27 cellular contexts compared by ENCODE assay signal in the genomic region with DNA sequence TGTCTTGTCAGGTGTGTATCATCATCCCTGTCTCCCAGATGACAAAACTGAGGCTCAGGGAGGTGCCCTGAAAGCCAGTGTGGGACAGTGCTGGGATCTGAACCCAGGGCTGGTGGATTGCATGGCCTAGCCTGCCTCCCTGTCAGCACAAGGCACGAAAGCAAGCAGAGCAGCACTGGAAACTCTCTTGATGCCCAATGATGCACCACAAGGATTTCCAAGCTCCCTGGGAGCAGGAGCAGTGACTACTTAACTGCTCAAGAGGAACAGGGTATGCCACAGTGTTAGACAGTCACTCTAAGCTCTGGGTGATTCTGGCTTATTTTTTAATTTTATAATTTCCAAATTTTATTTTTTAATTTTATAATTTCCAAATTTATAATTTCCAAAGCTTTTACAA.
"Had no signal": no experiment of that assay in that cellular context is flagged by ENCODE, and none has a peak within 500 bp of the region (broad histone marks: within the 10 kb centered on the region; RNA-seq: fewer than 3 reads in every experiment).

No MANE protein-coding gene starts in this region.

- DNase-seq: dermis blood vessel endothelial cell; effector memory CD4-positive, alpha-beta T cell; foreskin keratinocyte; glutamatergic neuron; heart right ventricle; hippocampal formation; immature natural killer cell; islet precursor cell; kidney glomerular epithelial cell; left colon; left ventricle myocardium inferior; lower lobe of right lung; natural killer cell; occipital lobe; right lobe of liver; stimulated activated CD4-positive, alpha-beta T cell treated with anti-CD3 and anti-CD28 coated beads, Interleukin-12 subunit alpha, Interleukin-12 subunit beta, amount 100 ng/mL, for 4 hours; stimulated activated CD4-positive, alpha-beta T cell treated with anti-CD3 and anti-CD28 coated beads, Interleukin-1b, Interleukin-23, amount 100 ng/mL, for 48 hours; stimulated activated CD4-positive, alpha-beta T cell treated with anti-CD3 and anti-CD28 coated beads, Interleukin-4, amount 100 ng/mL, for 1 hour; stimulated activated CD8-positive, alpha-beta memory T cell treated with anti-CD3 and anti-CD28 coated beads, Interleukin-4, amount 100 ng/mL, for 48 hours; stimulated activated naive CD4-positive, alpha-beta T cell; stimulated activated naive CD8-positive, alpha-beta T cell treated with anti-CD3 and anti-CD28 coated beads, Interleukin-15, amount 100 ng/mL, for 72 hours had no signal

- H3K36me3 ChIP-seq: lower lobe of right lung, right lobe of liver, suprapubic skin had no signal

- H2AFZ ChIP-seq: parathyroid adenoma had no signal

- ATAC-seq: foreskin keratinocyte; gastroesophageal sphincter; heart right ventricle; left colon; lower lobe of right lung; natural killer cell; right lobe of liver; stimulated activated naive CD8-positive, alpha-beta T cell treated with anti-CD3 and anti-CD28 coated beads, Interleukin-15, amount 100 ng/mL, for 72 hours had no signal

- H3K9me3 ChIP-seq: esophagus muscularis mucosa, gastroesophageal sphincter, heart right ventricle, left ventricle myocardium inferior, lower lobe of right lung, right lobe of liver, suprapubic skin had no signal

- H3K27ac ChIP-seq: coronary artery, esophagus muscularis mucosa, foreskin keratinocyte, gastroesophageal sphincter, left ventricle myocardium inferior, lower lobe of right lung, parathyroid adenoma, suprapubic skin had no signal

- H3K4me3 ChIP-seq: coronary artery, esophagus muscularis mucosa, gastroesophageal sphincter, heart right ventricle, left ventricle myocardium inferior, lower lobe of right lung, right lobe of liver, smooth muscle cell, suprapubic skin had no signal

- H3K9ac ChIP-seq: parathyroid adenoma had no signal

- H3K27me3 ChIP-seq: esophagus muscularis mucosa, foreskin keratinocyte, gastroesophageal sphincter, heart right ventricle, right lobe of liver, suprapubic skin had no signal

- H3K4me2 ChIP-seq: smooth muscle cell had no signal
